ENCODE assay signal across 29 cellular contexts in the genomic region with DNA sequence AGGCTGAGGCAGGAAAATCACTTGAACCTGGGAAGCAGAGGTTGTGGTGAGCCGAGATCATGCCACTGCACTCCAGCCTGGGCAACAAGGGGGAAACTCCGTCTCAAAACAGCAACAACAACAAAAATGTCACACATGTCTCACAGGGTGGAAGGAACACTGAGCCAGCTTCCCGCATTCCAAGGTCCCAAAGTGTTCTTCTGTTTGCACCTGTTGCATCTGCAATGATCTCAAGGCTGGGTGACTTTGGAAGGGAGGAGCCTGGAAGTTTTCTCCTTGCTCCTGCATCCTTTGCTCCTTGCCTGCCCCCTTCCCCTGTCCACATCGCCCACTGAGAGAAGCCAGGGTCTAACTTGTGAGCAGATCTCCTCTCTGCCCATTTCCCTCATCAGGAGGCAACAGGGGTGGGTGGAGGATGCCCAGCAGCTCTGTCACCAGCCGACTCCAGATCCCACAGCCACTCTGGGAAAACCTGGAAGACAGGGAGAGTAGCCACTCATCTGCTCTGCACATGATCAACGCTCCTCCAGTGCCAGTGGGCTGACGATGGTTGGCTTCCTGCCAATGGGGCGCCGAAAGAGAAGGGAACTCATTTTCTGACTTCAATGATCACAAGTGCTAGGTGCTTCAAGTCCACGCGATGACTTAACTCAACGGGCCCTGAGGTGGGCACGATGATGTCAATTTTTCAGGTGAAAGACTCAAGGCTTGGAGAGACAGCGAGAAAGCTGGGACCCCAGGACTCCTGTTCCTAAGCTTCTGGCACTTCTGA. TPM values are rescaled to one million over a fixed set of nuclear protein-coding genes. Genes with fewer than 3 reads are reported as not detected.
DNase-seq lines count a peak whose midpoint lies in the region; ATAC-seq and TF ChIP-seq lines count a peak whose summit lies in the region.
"Had no signal": no experiment of that assay in that cellular context is flagged by ENCODE, and none has a peak within 500 bp of the region (broad histone marks: within the 10 kb centered on the region; RNA-seq: fewer than 3 reads in every experiment).

No MANE protein-coding gene starts in this region.

- BruUV-seq in MCF 10A (replicated peaks; lab: Mats Ljungman, UMichigan), result no TSS peak

- H3K4me1 Mint-ChIP-seq in MCF 10A (ENCODE audit: insufficient read depth, unreplicated experiment), result peaks cover 40% of the 10 kb centered on the region
- peaks cover 20% of the 10 kb centered on the region for H3K4me1 Mint-ChIP-seq in stimulated activated memory B cell treated with anti-CD40 and anti-IgM and Interleukin-4, amounts not matched to agents 10 μg/mL and 1 μg/mL and 100 μg/mL, for 72 hours

- intact Hi-C loops in MCF 10A (cut with micrococcal nuclease) (no loop called here), breast epithelium (cut with DNase I; ENCODE audit: low total_unique reads) (loop anchor here (5.0 kb wide), 1 partner anchor 560 kb away; no protein-coding TSS in a partner anchor)

- H3K9me3 Mint-ChIP-seq in MCF 10A (ENCODE audit: unreplicated experiment), result no peaks in the 10 kb centered on the region
- no peaks in the 10 kb centered on the region for H3K9me3 Mint-ChIP-seq in stimulated activated memory B cell treated with anti-CD40 and anti-IgM and Interleukin-4, amounts not matched to agents 10 μg/mL and 1 μg/mL and 100 μg/mL, for 72 hours
- H3K9me3 Mint-ChIP-seq: natural killer cell treated with Interleukin-12 subunit alpha and Interleukin-12 subunit beta and Interleukin-15 and Interleukin-18, amount 100 ng/mL, for 72 hours had no signal

- no peaks in the 10 kb centered on the region for H3K27me3 Mint-ChIP-seq in MCF 10A (ENCODE audit: insufficient read depth, unreplicated experiment)
- H3K27me3 Mint-ChIP-seq in stimulated activated memory B cell treated with anti-CD40 and anti-IgM and Interleukin-4, amounts not matched to agents 10 μg/mL and 1 μg/mL and 100 μg/mL, for 72 hours, result peaks cover 39% of the 10 kb centered on the region

- H3K4me3 ChIP-seq in breast epithelium (no peak overlapping the region), esophagus (ENCODE audit: low read depth in 1 of 2, low read length in 2 of 2) (no peak overlapping the region)
- H3K4me3 ChIP-seq: colonic mucosa, heart left ventricle, lower lobe of right lung, mucosa of descending colon had no signal

- TF ChIP-seq POLR2A in breast epithelium (IDR thresholded peaks at IDR 0.05), result no peak

- H3K4me1 ChIP-seq in breast epithelium, result no peaks in the 10 kb centered on the region
- peaks cover 0 to 17% of the 10 kb centered on the region in 2 donors for H3K4me1 ChIP-seq in esophagus (ENCODE audit: control insufficient read depth in 2 of 2, insufficient read depth in 2 of 2, low read length in 1 of 2)
- H3K4me1 ChIP-seq: heart left ventricle, lower lobe of right lung had no signal

- no peaks in the 10 kb centered on the region for H3K36me3 ChIP-seq in breast epithelium
- H3K36me3 ChIP-seq in esophagus (ENCODE audit: control insufficient read depth in 2 of 2, insufficient read depth in 2 of 2, low read length in 1 of 2), result no peaks in the 10 kb centered on the region
- H3K36me3 ChIP-seq: colonic mucosa, heart left ventricle, lower lobe of right lung had no signal

- peaks cover 6% of the 10 kb centered on the region for H3K36me3 Mint-ChIP-seq in MCF 10A (ENCODE audit: insufficient read depth, unreplicated experiment)
- H3K36me3 Mint-ChIP-seq in stimulated activated memory B cell treated with anti-CD40 and anti-IgM and Interleukin-4, amounts not matched to agents 10 μg/mL and 1 μg/mL and 100 μg/mL, for 72 hours, result no peaks in the 10 kb centered on the region
- H3K36me3 Mint-ChIP-seq: activated naive CD8-positive, alpha-beta T cell; CD14-positive monocyte; natural killer cell treated with Interleukin-12 subunit alpha and Interleukin-12 subunit beta and Interleukin-15 and Interleukin-18, amount 100 ng/mL, for 72 hours had no signal

- no peak for ATAC-seq in stimulated activated memory B cell treated with anti-CD40 and anti-IgM and Interleukin-4, amounts not matched to agents 10 μg/mL and 1 μg/mL and 100 μg/mL, for 72 hours
- ATAC-seq: activated CD4-positive, CD25-positive, alpha-beta regulatory T cell treated with anti-CD3 and anti-CD28 coated beads, Interleukin-2, amount 50 U/mL, for 24 hours; activated CD8-positive, alpha-beta T cell treated with anti-CD3 and anti-CD28 coated beads, Interleukin-2, amount 10 ng/mL, durations not matched to agents 7 days and 5 days; heart left ventricle; natural killer cell treated with Interleukin-12 subunit alpha and Interleukin-12 subunit beta and Interleukin-15 and Interleukin-18, amount 100 ng/mL, for 72 hours; T-helper 17 cell had no signal

- DNase-seq in MCF 10A (ENCODE audit: unreplicated experiment) (peak; percentile 49), breast epithelium (ENCODE audit: low spot score in 2 of 2) (no peak), NCI-H1105 treated with DMSO at 0.1 percent for 48 hours (lab: John Stamatoyannopoulos, UW) (peak; percentile 26), OCI-M1 (lab: John Stamatoyannopoulos, UW) (no peak)
- no peak for DNase-seq in activated CD4-positive, alpha-beta T cell treated with anti-CD3 and anti-CD28 coated beads, Interleukin-2, amount 50 U/mL, for 1 hour
- DNase-seq: activated CD8-positive, alpha-beta T cell treated with anti-CD3 and anti-CD28 coated beads, Interleukin-2, amount 10 ng/mL, durations not matched to agents 7 days and 5 days; activated effector memory CD4-positive, alpha-beta T cell treated with Interleukin-2 at 50 U/mL for 16 hours; colonic mucosa; effector CD8-positive, alpha-beta T cell; EL; erythroblast; foreskin fibroblast; heart left ventricle; lower lobe of right lung; mucosa of descending colon; NCI-H1092 treated with DMSO at 0.1 percent for 48 hours; NCI-H2107; NCI-H526 treated with DMSO at 0.1 percent for 48 hours; RPMI8226; stimulated activated CD4-positive, alpha-beta T cell treated with anti-CD3 and anti-CD28 coated beads, Interleukin-2, amount 100 ng/mL, for 24 hours; T-helper 17 cell had no signal

- CTCF ChIA-PET in MCF 10A (lab: Yijun Ruan, JAX), result interaction anchor here (0.6 to 2.6 kb wide), 7 partner anchors 10 to 1689 kb away, joined by 3 to 20 read pairs (median 4); a partner anchor contains a TSS

- H3K27ac Mint-ChIP-seq in MCF 10A (ENCODE audit: low read depth, unreplicated experiment), result peak overlapping the region; percentile 70
- H3K27ac Mint-ChIP-seq in stimulated activated memory B cell treated with anti-CD40 and anti-IgM and Interleukin-4, amounts not matched to agents 10 μg/mL and 1 μg/mL and 100 μg/mL, for 72 hours, result no peak overlapping the region
- H3K27ac Mint-ChIP-seq: activated CD8-positive, alpha-beta T cell treated with anti-CD3 and anti-CD28 coated beads, Interleukin-2, amount 10 ng/mL, durations not matched to agents 7 days and 5 days; activated naive CD8-positive, alpha-beta T cell; natural killer cell treated with Interleukin-12 subunit alpha and Interleukin-12 subunit beta and Interleukin-15 and Interleukin-18, amount 100 ng/mL, for 72 hours; T-helper 17 cell had no signal

- POLR2A ChIA-PET in MCF 10A (lab: Yijun Ruan, JAX), result interaction anchor here (0.9 to 6.7 kb wide), 8 partner anchors 10 to 281 kb away, joined by 3 to 46 read pairs (median 10); a partner anchor contains a TSS

- TF ChIP-seq CTCF in MCF 10A (IDR thresholded peaks at IDR 0.05; ENCODE audit: unreplicated experiment) (no peak), breast epithelium (IDR thresholded peaks at IDR 0.05) (no peak)

- H3K27me3 ChIP-seq in breast epithelium (no peaks in the 10 kb centered on the region), esophagus (ENCODE audit: control insufficient read depth in 1 of 2, insufficient read depth in 2 of 2, low read length in 2 of 2) (no peaks in the 10 kb centered on the region)
- H3K27me3 ChIP-seq: colonic mucosa had no signal

- 72 to 74% methylated on average over 14 of the region's 14 CpGs for WGBS in esophagus, 2 donors

- no peak overlapping the region for H3K27ac ChIP-seq in breast epithelium
- peak overlapping the region; percentile 18 to 44 for H3K27ac ChIP-seq in esophagus (ENCODE audit: low read depth in 2 of 2, low read length in 1 of 2)
- H3K27ac ChIP-seq: colonic mucosa, heart left ventricle, lower lobe of right lung had no signal

- H3K9me3 ChIP-seq in breast epithelium (no peaks in the 10 kb centered on the region), esophagus (ENCODE audit: control insufficient read depth in 2 of 2, insufficient read depth in 1 of 2, low read depth in 1 of 2, low read length in 1 of 2) (peaks cover 0 to 2% of the 10 kb centered on the region in 2 donors)
- H3K9me3 ChIP-seq: colonic mucosa, heart left ventricle, lower lobe of right lung, mucosa of descending colon had no signal

- H3K4me3 Mint-ChIP-seq in MCF 10A (ENCODE audit: unreplicated experiment), result no peak overlapping the region
- H3K4me3 Mint-ChIP-seq in stimulated activated memory B cell treated with anti-CD40 and anti-IgM and Interleukin-4, amounts not matched to agents 10 μg/mL and 1 μg/mL and 100 μg/mL, for 72 hours, result no peak overlapping the region
- H3K4me3 Mint-ChIP-seq: activated CD8-positive, alpha-beta T cell treated with anti-CD3 and anti-CD28 coated beads, Interleukin-2, amount 10 ng/mL, durations not matched to agents 7 days and 5 days; activated naive CD8-positive, alpha-beta T cell; CD14-positive monocyte; natural killer cell treated with Interleukin-12 subunit alpha and Interleukin-12 subunit beta and Interleukin-15 and Interleukin-18, amount 100 ng/mL, for 72 hours; T-helper 17 cell had no signal

RNA-seq across cellular contexts. Expression of a gene that starts 12.6 kb away (rescaled TPM):
- 0.16 and 0.42 TPM in 2 replicates for total RNA-seq in MCF 10A (2022)
- under 1 TPM in 2 of 3 donors, not detected in 1; under 0.01 to 0.44 TPM for total RNA-seq in breast epithelium
- 1 to 10 TPM in 1 of 2 donors, under 1 TPM in 1; 0.39 to 2.0 TPM for polyA plus RNA-seq in esophagus
- total RNA-seq: activated CD8-positive, alpha-beta T cell treated with anti-CD3 and anti-CD28 coated beads, Interleukin-2, amount 10 ng/mL, durations not matched to agents 7 days and 5 days; T-helper 17 cell had no signal
- polyA plus RNA-seq: CD14-positive monocyte had no signal

RNA-seq across cellular contexts. Expression of a gene that starts 18.1 kb away (rescaled TPM):
- 20.1 and 21.8 TPM in 2 replicates for total RNA-seq in MCF 10A (2022)
- total RNA-seq in breast epithelium, result 10 to 100 TPM; 12.8 to 36.3 (median 22.0) TPM
- 1 to 10 TPM; 5.0 to 5.2 TPM for polyA plus RNA-seq in esophagus

RNA-seq across cellular contexts. Expression of a gene that starts 49.3 kb away (rescaled TPM):
- total RNA-seq in MCF 10A (2022), result 41.3 and 44.7 TPM in 2 replicates
- total RNA-seq in breast epithelium, result 10 to 100 TPM; 55.5 to 81.9 (median 80.9) TPM
- polyA plus RNA-seq in esophagus, result 10 to 100 TPM; 34.9 to 37.1 TPM

RNA-seq across cellular contexts. Expression of a gene that starts 53.3 kb away (rescaled TPM):
- total RNA-seq in MCF 10A (2022), result not detected in 2 replicates
- total RNA-seq in breast epithelium, result under 1 TPM in 2 of 3 donors, not detected in 1; 0.15 to 0.33 TPM
- under 1 TPM; 0.10 to 0.13 TPM for polyA plus RNA-seq in esophagus
- total RNA-seq: activated CD8-positive, alpha-beta T cell treated with anti-CD3 and anti-CD28 coated beads, Interleukin-2, amount 10 ng/mL, durations not matched to agents 7 days and 5 days; IMR-90; osteoblast had no signal
- polyA plus RNA-seq: CD14-positive monocyte, IMR-90 had no signal

Comparison
In these comparisons a context has a peak if more than half of its experiments do, and no peak if none do; other contexts are left out.
1. DNase-seq: peak in MCF 10A (single experiment) and NCI-H1105 treated with DMSO at 0.1 percent for 48 hours (single experiment); none in breast epithelium (0 of 2), activated CD4-positive, alpha-beta T cell treated with anti-CD3 and anti-CD28 coated beads, Interleukin-2, amount 50 U/mL, for 1 hour (single experiment) and OCI-M1 (single experiment).
2. H3K27ac ChIP-seq: peak in esophagus (2 of 2); none in breast epithelium (0 of 2).